In genomic region chr6:24720604-24721460, GRCh38 we compare ENCODE assay signal across 8 cellular contexts. TPM values are rescaled to one million over a fixed set of nuclear protein-coding genes. Genes with fewer than 3 reads are reported as not detected.
DNase-seq lines count a peak whose midpoint lies in the region; ATAC-seq and TF ChIP-seq lines count a peak whose summit lies in the region.

No MANE protein-coding gene starts in this region.

- TF ChIP-seq CTCF in lung (IDR thresholded peaks at IDR 0.05; ENCODE audit: control extremely low read depth, extremely low read depth), result no peak

- DNase-seq in COLO829 (ENCODE audit: low spot score), result peak; percentile 100
- peak; percentile 99 for DNase-seq in HT-29 (ENCODE audit: low spot score)
- peak; percentile 99 for DNase-seq in NK-92 treated with Interleukin-12 subunit alpha and Interleukin-12 subunit beta, amount 100 ng/mL, for 24 hours (lab: John Stamatoyannopoulos, UW)
- DNase-seq in activated CD8-positive, alpha-beta memory T cell treated with anti-CD3 and anti-CD28 coated beads for 4 hours (ENCODE audit: low read depth in 2 of 2), result peak; percentile 100
- peak; percentile 99 for DNase-seq in effector CD8-positive, alpha-beta T cell (lab: John Stamatoyannopoulos, UW)
- DNase-seq in lung (ENCODE audit: low spot score), result peak; percentile 100
- peak; percentile 100 for DNase-seq in stimulated activated CD4-positive, alpha-beta T cell treated with anti-CD3 and anti-CD28 coated beads, TNF-alpha, amount 100 ng/mL, for 24 hours (ENCODE audit: low read depth in 3 of 3)

- WGBS in lung, 2 donors, result 0% methylated on average over 60 of the region's 60 CpGs

- H3K36me3 ChIP-seq in lung (ENCODE audit: control insufficient read depth in 2 of 2, insufficient read depth in 2 of 2, low read length in 2 of 2), result peaks cover 2 to 4% of the 10 kb centered on the region in 2 donors

- peak overlapping the region; percentile 98 to 100 for H3K27ac ChIP-seq in lung (ENCODE audit: low read depth in 1 of 2, low read length in 1 of 2)

- H3K4me1 ChIP-seq in lung (ENCODE audit: control insufficient read depth in 2 of 2, insufficient read depth in 2 of 2, low read length in 2 of 2), result peaks cover 3 to 4% of the 10 kb centered on the region in 2 donors

- H3K27me3 ChIP-seq in lung (ENCODE audit: control insufficient read depth, insufficient read depth), result no peaks in the 10 kb centered on the region

- H3K9me3 ChIP-seq in lung (ENCODE audit: control insufficient read depth in 2 of 2, insufficient read depth in 1 of 2, low read length in 1 of 2), result no peaks in the 10 kb centered on the region

- H3K4me3 ChIP-seq in lung, result peak overlapping the region; percentile 98

- ATAC-seq in GM21360 (IDR thresholded peaks at IDR 0.05; ENCODE audit: unreplicated experiment) (peak; percentile 87), lung (ENCODE audit: insufficient read depth, low FRiP score) (peak; percentile 86)

RNA-seq across cellular contexts. Expression of gene C6orf62, which starts 1.9 kb away (rescaled TPM):
- total RNA-seq in HT-29 (2014; rRNA removed; shearing (Covaris generic)), result 50.6 and 52.4 TPM in 2 replicates
- 100 to 1,000 TPM in 1 of 2 donors, 10 to 100 TPM in 1; 71.8 to 123 TPM for total RNA-seq in lung
- 10 to 100 TPM; 79.3 to 80.9 TPM for polyA plus RNA-seq in lung

RNA-seq across cellular contexts. Expression of gene GMNN, which starts 53.9 kb away (rescaled TPM):
- total RNA-seq in HT-29 (2014; rRNA removed; shearing (Covaris generic)), result 43.3 and 47.5 TPM in 2 replicates
- 10 to 100 TPM; 15.5 to 18.3 TPM for total RNA-seq in lung
- polyA plus RNA-seq in lung, result 10 to 100 TPM; 11.4 to 12.1 TPM

RNA-seq across cellular contexts. Expression of gene ACOT13, which starts 54.0 kb away (rescaled TPM):
- total RNA-seq in HT-29 (2014; rRNA removed; shearing (Covaris generic)), result 8.7 and 9.9 TPM in 2 replicates
- total RNA-seq in lung, result 10 to 100 TPM in 1 of 2 donors, 1 to 10 TPM in 1; 4.7 to 14.1 TPM
- 10 to 100 TPM; 14.6 to 59.3 TPM for polyA plus RNA-seq in lung

RNA-seq across cellular contexts. Expression of gene TDP2, which starts 54.1 kb away (rescaled TPM):
- total RNA-seq in HT-29 (2014; rRNA removed; shearing (Covaris generic)), result 13.3 and 14.4 TPM in 2 replicates
- total RNA-seq in lung, result 10 to 100 TPM; 36.8 to 56.8 TPM
- polyA plus RNA-seq in lung, result 10 to 100 TPM; 40.7 to 42.9 TPM

Comparison
In these comparisons a context has a peak if more than half of its experiments do, and no peak if none do; other contexts are left out.
1. Peak in every context shown above with its lines: DNase-seq, ATAC-seq, H3K4me3 ChIP-seq and H3K27ac ChIP-seq.